In genomic region chrX:8743126-8743732, GRCh38 we compare ENCODE assay signal across 8 cellular contexts. TPM values are rescaled to one million over a fixed set of nuclear protein-coding genes. Genes with fewer than 3 reads are reported as not detected.
DNase-seq lines count a peak whose midpoint lies in the region; ATAC-seq and TF ChIP-seq lines count a peak whose summit lies in the region.

No MANE protein-coding gene starts in this region.

- TF ChIP-seq RAD21 in Ishikawa (IDR thresholded peaks at IDR 0.05; ENCODE audit: low read depth), result peak; percentile 51

- H3K36me3 Mint-ChIP-seq in chondrocyte (ENCODE audit: low read depth) (no peaks in the 10 kb centered on the region), naive B cell (no peaks in the 10 kb centered on the region)

- intact Hi-C loops in testis (cut with DNase I; ENCODE audit: low total_unique reads), result no loop called here

- no peak overlapping the region for H3K27ac ChIP-seq in testis

- no peaks in the 10 kb centered on the region for H3K4me1 ChIP-seq in testis

- no peak for TF ChIP-seq EP300 in Ishikawa (IDR thresholded peaks at IDR 0.05; ENCODE audit: borderline replicate concordance)

- no peak for TF ChIP-seq POLR2A in testis (IDR thresholded peaks at IDR 0.05)

- H3K4me1 Mint-ChIP-seq in chondrocyte (ENCODE audit: low read depth), result no peaks in the 10 kb centered on the region
- no peaks in the 10 kb centered on the region for H3K4me1 Mint-ChIP-seq in naive B cell

- DNase-seq in NCI-H2227 (lab: John Stamatoyannopoulos, UW; ENCODE audit: unreplicated experiment) (peak; percentile 51), NCI-H2227 treated with DMSO at 0.1 percent for 48 hours (lab: John Stamatoyannopoulos, UW) (no peak), chondrocyte (ENCODE audit: low spot score) (no peak), naive B cell (peak; percentile 39), testis (peak; percentile 74), cerebellum (ENCODE audit: low spot score) (no peak)
- peak; percentile 12 for DNase-seq in activated CD4-positive, CD25-positive, alpha-beta regulatory T cell treated with anti-CD3 and anti-CD28 coated beads, Interleukin-2, amount 50 U/mL, for 16 hours (ENCODE audit: low read depth, low spot score)

- H3K27me3 Mint-ChIP-seq in chondrocyte (ENCODE audit: low read depth) (peaks cover 10% of the 10 kb centered on the region), naive B cell (peaks cover 0 to 13% (median 5%) of the 10 kb centered on the region in 3 donors)

- H3K9me3 Mint-ChIP-seq in chondrocyte (ENCODE audit: low read depth), result no peaks in the 10 kb centered on the region
- no peaks in the 10 kb centered on the region for H3K9me3 Mint-ChIP-seq in naive B cell

- no peak overlapping the region for H3K4me3 ChIP-seq in testis

- no peaks in the 10 kb centered on the region for H3K27me3 ChIP-seq in testis

- TF ChIP-seq CTCF in chondrocyte (IDR thresholded peaks at IDR 0.05) (peak; percentile 77), testis (IDR thresholded peaks at IDR 0.05) (peak; percentile 11 to 56 (median 50))

- no peak overlapping the region for H3K4me3 Mint-ChIP-seq in chondrocyte (ENCODE audit: unreplicated experiment)
- no peak overlapping the region for H3K4me3 Mint-ChIP-seq in naive B cell

- H3K9me3 ChIP-seq in testis, result no peaks in the 10 kb centered on the region

- 80 to 94% methylated on average over 7 to 11 of the region's 11 CpGs for WGBS in testis, 2 donors

- no peak for ATAC-seq in naive B cell (ENCODE audit: low read depth in 2 of 2)

- H3K27ac Mint-ChIP-seq in chondrocyte (ENCODE audit: unreplicated experiment), result no peak overlapping the region
- H3K27ac Mint-ChIP-seq in naive B cell, result peak overlapping the region in 1 of 6 donors; percentile 59

- no peaks in the 10 kb centered on the region for H3K36me3 ChIP-seq in testis (ENCODE audit: low read depth, missing control alignments)

TF ChIP-seq in Ishikawa, 13 proteins besides CTCF, POLR2A, EP300 and RAD21:
- TF ChIP-seq YY1 (IDR thresholded peaks at IDR 0.05; ENCODE audit: low read depth), result no peak
- TF ChIP-seq REST (IDR thresholded peaks at IDR 0.05; ENCODE audit: low read depth), result no peak
- no peak for TF ChIP-seq TEAD4 (IDR thresholded peaks at IDR 0.05)
- TF ChIP-seq NFIC (IDR thresholded peaks at IDR 0.05), result no peak
- no peak for TF ChIP-seq TAF1 (IDR thresholded peaks at IDR 0.05; ENCODE audit: low read depth)

RNA-seq across cellular contexts. Expression of gene ANOS1, which starts 11.3 kb away (rescaled TPM):
- 9.6 to 23.1 TPM (median 22.3 TPM) in 3 replicates for total RNA-seq in chondrocyte
- not detected for polyA plus RNA-seq in naive B cell (ENCODE audit: low read depth in 6 of 6)
- 10 to 100 TPM; 29.4 to 37.2 TPM for total RNA-seq in testis
- 12.3 TPM for polyA plus RNA-seq in testis (ENCODE audit: insufficient read depth, low read depth, low replicate concordance)
- 59.7 TPM for total RNA-seq in cerebellum

RNA-seq across cellular contexts. Expression of gene FAM9A, which starts 58.0 kb away (rescaled TPM):
- total RNA-seq in chondrocyte, result not detected in 3 replicates
- polyA plus RNA-seq in naive B cell (ENCODE audit: low read depth in 6 of 6), result not detected
- 1 to 10 TPM; 1.8 to 2.8 TPM for total RNA-seq in testis
- 2.0 TPM for polyA plus RNA-seq in testis (ENCODE audit: insufficient read depth, low read depth, low replicate concordance)
- not detected for total RNA-seq in cerebellum

Comparison
In these comparisons a context has a peak if more than half of its experiments do, and no peak if none do; other contexts are left out.
1. DNase-seq: peak in NCI-H2227 (single experiment), activated CD4-positive, CD25-positive, alpha-beta regulatory T cell treated with anti-CD3 and anti-CD28 coated beads, Interleukin-2, amount 50 U/mL, for 16 hours (single experiment), naive B cell (single experiment) and testis (single experiment); none in NCI-H2227 treated with DMSO at 0.1 percent for 48 hours (single experiment), chondrocyte (single experiment) and cerebellum (single experiment).